In the genomic region with DNA sequence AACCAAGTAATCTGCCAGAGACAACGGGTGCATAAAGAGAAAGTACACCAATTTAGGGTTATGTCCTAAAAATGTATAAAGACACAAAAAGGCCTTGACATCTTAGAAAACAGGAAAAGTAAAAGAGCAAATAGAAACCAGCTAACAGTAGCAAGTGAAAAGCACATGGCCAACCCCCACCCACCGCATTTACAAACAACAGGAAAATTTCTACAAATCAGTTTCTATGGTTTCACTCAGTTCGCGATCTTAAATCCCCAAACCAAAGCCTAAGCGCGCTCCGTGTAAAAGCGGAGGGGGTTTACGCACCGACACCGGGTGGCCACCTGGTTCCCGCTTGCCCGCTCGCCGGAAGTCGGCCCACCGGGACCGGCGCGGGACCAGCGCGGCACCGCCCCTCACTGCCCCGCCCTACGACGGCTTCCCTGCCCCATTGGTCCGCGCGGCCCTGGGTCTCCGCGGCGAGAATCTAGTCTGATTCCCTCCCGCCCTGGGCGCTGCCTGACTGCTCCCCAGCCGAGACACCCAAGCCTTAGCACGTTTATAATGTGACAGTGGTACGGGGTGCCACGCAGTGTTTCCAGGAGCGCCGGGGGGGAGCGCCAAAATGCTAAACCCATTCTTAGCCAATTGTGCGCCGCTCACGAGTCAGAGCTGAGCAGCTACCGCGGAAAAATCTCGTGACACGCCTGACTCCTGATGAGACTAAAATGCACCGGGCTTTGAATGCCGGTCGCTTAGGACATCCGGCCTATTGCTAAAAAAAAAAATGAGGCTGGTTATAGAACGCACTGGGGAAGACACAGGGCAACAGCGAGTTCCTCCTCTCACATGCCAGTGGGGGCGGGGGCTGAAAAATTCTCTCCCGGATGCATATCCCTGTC, we compare ENCODE assay signal across 8 cellular contexts. TPM values are rescaled to one million over a fixed set of nuclear protein-coding genes. Genes with fewer than 3 reads are reported as not detected.
DNase-seq lines count a peak whose midpoint lies in the region; ATAC-seq, FAIRE-seq and TF ChIP-seq lines count a peak whose summit lies in the region.

A gene (minus strand): TSS at position 362 of the 884 bp plus-strand sequence. CDS start 2,802 bp downstream, outside the sequence.

- H2AFZ ChIP-seq in OCI-LY3 (ENCODE audit: low read depth, low read length): no peak within 1 kb of the TSS; the same call in 1 of the 2 replicates

- H4K20me1 ChIP-seq in OCI-LY3 (ENCODE audit: insufficient read depth, low read length): peaks cover 28% of the 10 kb centered on the region

- peaks cover 26% of the 10 kb centered on the region for H3K36me3 ChIP-seq in OCI-LY3 (replicated peaks; ENCODE audit: low read depth, low read length)

- no peaks in the 10 kb centered on the region for H3K9me3 ChIP-seq in OCI-LY3 (ENCODE audit: insufficient read depth, low read length)

- H3K9ac ChIP-seq in OCI-LY3 (ENCODE audit: low read length): peak within 1 kb of the TSS; percentile 92

- peak; percentile 50 for ATAC-seq in GM21381 (IDR thresholded peaks at IDR 0.05; ENCODE audit: unreplicated experiment)

- H3K4me3 ChIP-seq in OCI-LY3 (ENCODE audit: low read length): peak within 1 kb of the TSS; percentile 85
- peak within 1 kb of the TSS; percentile 69 for H3K4me3 ChIP-seq in epithelial cell of esophagus (ENCODE audit: low read length)

- H3K79me2 ChIP-seq in OCI-LY3 (ENCODE audit: low read length): peaks cover 86% of the 10 kb centered on the region

- H3K4me2 ChIP-seq in OCI-LY3 (ENCODE audit: low read length): peak within 1 kb of the TSS; percentile 78

- H3K4me1 Mint-ChIP-seq in Calu3 (ENCODE audit: low read depth, unreplicated experiment): peaks cover 8% of the 10 kb centered on the region

- peaks cover 21% of the 10 kb centered on the region for H3K4me1 ChIP-seq in OCI-LY3 (ENCODE audit: low read length)

- peak; percentile 65 for FAIRE-seq in HTR-8/SVneo (lab: Jason Lieb, UNC)

- H3K9me3 Mint-ChIP-seq in Calu3 (ENCODE audit: low read depth, unreplicated experiment): peaks cover 4% of the 10 kb centered on the region

- H3K27ac Mint-ChIP-seq in Calu3 (ENCODE audit: unreplicated experiment): peak within 1 kb of the TSS; percentile 93

- no peaks in the 10 kb centered on the region for H3K27me3 Mint-ChIP-seq in Calu3 (ENCODE audit: unreplicated experiment)

- peaks cover 82% of the 10 kb centered on the region for H3K36me3 Mint-ChIP-seq in Calu3 (ENCODE audit: insufficient read depth, unreplicated experiment)

- H3K27me3 ChIP-seq in OCI-LY3 (ENCODE audit: low read depth, low read length): no peaks in the 10 kb centered on the region

- intact Hi-C loops in Calu3 (cut with micrococcal nuclease; ENCODE audit: unreplicated experiment): loop anchor here (2.0 kb wide), 1 partner anchor 337 kb away; no protein-coding TSS in a partner anchor

- BruUV-seq in Calu3 (replicated peaks; lab: Mats Ljungman, UMichigan): no TSS peak

- CTCF ChIA-PET in Calu3 (lab: Charles Lee): no interaction called here

- DNase-seq in Calu3: peak; percentile 86
- peak; percentile 78 for DNase-seq in HTR-8/SVneo (ENCODE audit: insufficient read length, low spot score)
- DNase-seq in activated T-cell treated with anti-CD3 and anti-CD28 coated beads for 1 hour (ENCODE audit: low read depth): peak; percentile 71
- peak; percentile 86 for DNase-seq in epithelial cell of esophagus (ENCODE audit: low read depth)
- DNase-seq in mucosa of gallbladder (ENCODE audit: low spot score): peak; percentile 75
- peak; percentile 49 to 69 for DNase-seq in stimulated activated CD8-positive, alpha-beta memory T cell treated with anti-CD3 and anti-CD28 coated beads, Interleukin-4, amount 100 ng/mL, for 4 hours (ENCODE audit: low read depth in 2 of 2, low spot score in 1 of 2)

- peak within 1 kb of the TSS; percentile 83 for H3K4me3 Mint-ChIP-seq in Calu3 (ENCODE audit: low read depth, unreplicated experiment)

- peak within 1 kb of the TSS; percentile 93 for H3K27ac ChIP-seq in OCI-LY3 (ENCODE audit: low read length)

- TF ChIP-seq CTCF in Calu3 (IDR thresholded peaks at IDR 0.05; ENCODE audit: unreplicated experiment) (no peak), OCI-LY3 (IDR thresholded peaks at IDR 0.05; ENCODE audit: low read depth, low read length) (no peak), epithelial cell of esophagus (IDR thresholded peaks at IDR 0.05; ENCODE audit: insufficient read depth, low read depth, low read length, missing control alignments) (no peak)

RNA-seq across cellular contexts. Expression of the gene that starts here (rescaled TPM):
- total RNA-seq in Calu3 (2022) (102 TPM in 2 replicates), mucosa of gallbladder (51.9 TPM)

Comparison
In these comparisons a context has a peak if more than half of its experiments do, and no peak if none do; other contexts are left out.
1. Peak in every context shown above with its lines: DNase-seq, ATAC-seq, H3K4me3 ChIP-seq and H3K27ac ChIP-seq.